Comparison of ENCODE assay signal across 21 cellular contexts in genomic region chr18:10785798-10786197, GRCh38.
"Had no signal": no experiment of that assay in that cellular context is flagged by ENCODE, and none has a peak within 500 bp of the region (broad histone marks: within the 10 kb centered on the region; RNA-seq: fewer than 3 reads in every experiment).

No MANE protein-coding gene starts in this region.

- H3K4me3 ChIP-seq: colonic mucosa, dorsolateral prefrontal cortex, esophagus squamous epithelium, gastrocnemius medialis, heart right ventricle, left lung, lower lobe of right lung, mucosa of descending colon had no signal

- H3K9me3 ChIP-seq: colonic mucosa, esophagus squamous epithelium, gastrocnemius medialis, heart right ventricle, left lung, lower lobe of right lung, mucosa of descending colon had no signal

- H3K27ac ChIP-seq: colonic mucosa, esophagus squamous epithelium, gastrocnemius medialis, heart right ventricle, left lung, lower lobe of right lung had no signal

- H3K4me1 ChIP-seq: colonic mucosa, esophagus squamous epithelium, gastrocnemius medialis had no signal

- H3K36me3 ChIP-seq: colonic mucosa, esophagus squamous epithelium, gastrocnemius medialis, heart right ventricle, left lung, lower lobe of right lung had no signal

- H3K4me1 Mint-ChIP-seq: mesothelial cell of epicardium, naive B cell had no signal

- H3K4me3 Mint-ChIP-seq: mesothelial cell of epicardium, naive B cell had no signal

- H3K27me3 ChIP-seq: colonic mucosa, dorsolateral prefrontal cortex, esophagus squamous epithelium, gastrocnemius medialis, left lung had no signal

- H3K27ac Mint-ChIP-seq: mesothelial cell of epicardium, naive B cell had no signal

- DNase-seq: colonic mucosa; dermis blood vessel endothelial cell; dorsolateral prefrontal cortex; effector CD4-positive, alpha-beta T cell; effector memory CD4-positive, alpha-beta T cell; esophagus squamous epithelium; foreskin fibroblast; foreskin melanocyte; gastrocnemius medialis; glutamatergic neuron; head of caudate nucleus; heart right ventricle; hippocampal formation; left cardiac atrium; left lung; left ventricle myocardium superior; lower lobe of right lung; mesenchymal stem cell; mucosa of descending colon; naive B cell had no signal

- H3K9me3 Mint-ChIP-seq: mesothelial cell of epicardium had no signal

- H3K36me3 Mint-ChIP-seq: naive B cell had no signal
